Comparison of ENCODE assay signal across 8 cellular contexts in the genomic region with DNA sequence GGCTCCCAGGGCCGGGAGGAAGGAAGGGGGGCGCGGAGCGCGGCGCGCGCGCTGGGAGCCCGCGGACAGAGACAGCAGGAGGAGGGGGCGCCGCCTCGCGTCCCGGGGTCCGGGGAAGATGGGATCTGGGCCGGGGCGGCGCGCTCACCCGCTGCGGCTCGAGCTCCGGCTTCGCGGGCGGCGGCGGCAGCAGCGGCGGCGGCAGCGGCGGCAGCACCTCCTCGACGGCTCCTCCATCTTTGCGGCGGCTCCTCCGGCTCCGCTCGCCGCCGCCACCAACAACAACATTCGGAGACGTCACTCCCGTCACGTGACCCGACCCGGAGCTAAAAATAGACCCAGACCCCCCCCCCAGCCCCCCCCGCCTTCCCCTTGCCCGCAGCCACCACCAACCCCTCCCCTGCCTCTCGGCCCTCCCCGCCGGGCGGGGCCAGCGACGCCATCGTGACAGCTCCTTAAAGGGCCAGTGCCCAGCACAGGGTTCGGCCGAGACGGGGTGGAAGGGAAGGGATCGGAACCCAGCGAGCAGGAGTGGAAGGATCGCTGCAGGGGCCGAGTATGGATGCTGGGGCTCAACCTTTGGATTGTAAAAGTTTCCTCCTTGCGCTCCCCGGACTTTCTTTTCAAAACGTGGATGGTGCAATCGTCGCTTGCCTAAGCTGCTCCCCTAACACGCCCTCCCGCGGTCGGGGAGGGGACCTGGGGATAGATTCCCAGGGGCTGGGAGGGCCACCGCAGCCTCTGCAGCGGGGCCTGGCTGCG. TPM values are rescaled to one million over a fixed set of nuclear protein-coding genes. Genes with fewer than 3 reads are reported as not detected.
A peak's percentile ranks its signal among the peaks of the same experiment; 100 is the strongest.
DNase-seq lines count a peak whose midpoint lies in the region; ATAC-seq and TF ChIP-seq lines count a peak whose summit lies in the region.

A gene (minus strand): TSS at position 286 of the 762 bp plus-strand sequence. CDS start 6,126 bp downstream, outside the sequence.

- DNase-seq in DMS153 treated with DMSO at 0.1 percent for 48 hours (lab: John Stamatoyannopoulos, UW; ENCODE audit: unreplicated experiment), result peak; percentile 92
- DNase-seq in OCI-M1 (lab: John Stamatoyannopoulos, UW), result peak; percentile 96
- DNase-seq in activated T-cell treated with anti-CD3 and anti-CD28 coated beads for 4 hours, result peak; percentile 93
- peak; percentile 58 for DNase-seq in epithelial cell of prostate (ENCODE audit: low read depth, low spot score)
- peak; percentile 96 for DNase-seq in mucosa of gallbladder (ENCODE audit: low spot score)
- DNase-seq in stimulated activated CD8-positive, alpha-beta memory T cell treated with anti-CD3 and anti-CD28 coated beads, Interleukin-4, amount 100 ng/mL, for 24 hours (ENCODE audit: low read depth), result peak; percentile 96

- no peak for TF ChIP-seq EP300 in Ishikawa (IDR thresholded peaks at IDR 0.05; ENCODE audit: borderline replicate concordance)

- peak; percentile 35; the same call in 1 of the 2 replicates for TF ChIP-seq RAD21 in Ishikawa (IDR thresholded peaks at IDR 0.05; ENCODE audit: low read depth)

- peak; percentile 83 for ATAC-seq in GM21576 (IDR thresholded peaks at IDR 0.05; ENCODE audit: unreplicated experiment)

- H3K27ac ChIP-seq in epithelial cell of prostate, result peak within 1 kb of the TSS; percentile 84

TF ChIP-seq in Ishikawa, 13 proteins besides CTCF, POLR2A, EP300 and RAD21:
- TF ChIP-seq CEBPB (IDR thresholded peaks at IDR 0.05), result peak; percentile 85
- TF ChIP-seq, protein P1, sequence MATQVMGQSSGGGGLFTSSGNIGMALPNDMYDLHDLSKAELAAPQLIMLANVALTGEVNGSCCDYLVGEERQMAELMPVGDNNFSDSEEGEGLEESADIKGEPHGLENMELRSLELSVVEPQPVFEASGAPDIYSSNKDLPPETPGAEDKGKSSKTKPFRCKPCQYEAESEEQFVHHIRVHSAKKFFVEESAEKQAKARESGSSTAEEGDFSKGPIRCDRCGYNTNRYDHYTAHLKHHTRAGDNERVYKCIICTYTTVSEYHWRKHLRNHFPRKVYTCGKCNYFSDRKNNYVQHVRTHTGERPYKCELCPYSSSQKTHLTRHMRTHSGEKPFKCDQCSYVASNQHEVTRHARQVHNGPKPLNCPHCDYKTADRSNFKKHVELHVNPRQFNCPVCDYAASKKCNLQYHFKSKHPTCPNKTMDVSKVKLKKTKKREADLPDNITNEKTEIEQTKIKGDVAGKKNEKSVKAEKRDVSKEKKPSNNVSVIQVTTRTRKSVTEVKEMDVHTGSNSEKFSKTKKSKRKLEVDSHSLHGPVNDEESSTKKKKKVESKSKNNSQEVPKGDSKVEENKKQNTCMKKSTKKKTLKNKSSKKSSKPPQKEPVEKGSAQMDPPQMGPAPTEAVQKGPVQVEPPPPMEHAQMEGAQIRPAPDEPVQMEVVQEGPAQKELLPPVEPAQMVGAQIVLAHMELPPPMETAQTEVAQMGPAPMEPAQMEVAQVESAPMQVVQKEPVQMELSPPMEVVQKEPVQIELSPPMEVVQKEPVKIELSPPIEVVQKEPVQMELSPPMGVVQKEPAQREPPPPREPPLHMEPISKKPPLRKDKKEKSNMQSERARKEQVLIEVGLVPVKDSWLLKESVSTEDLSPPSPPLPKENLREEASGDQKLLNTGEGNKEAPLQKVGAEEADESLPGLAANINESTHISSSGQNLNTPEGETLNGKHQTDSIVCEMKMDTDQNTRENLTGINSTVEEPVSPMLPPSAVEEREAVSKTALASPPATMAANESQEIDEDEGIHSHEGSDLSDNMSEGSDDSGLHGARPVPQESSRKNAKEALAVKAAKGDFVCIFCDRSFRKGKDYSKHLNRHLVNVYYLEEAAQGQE (IDR thresholded peaks at IDR 0.05; ENCODE audit: low read depth), result no peak
- peak; percentile 60; the same call in 1 of the 2 replicates for TF ChIP-seq CREB1 (IDR thresholded peaks at IDR 0.05; ENCODE audit: low read depth)
- TF ChIP-seq, protein P2, sequence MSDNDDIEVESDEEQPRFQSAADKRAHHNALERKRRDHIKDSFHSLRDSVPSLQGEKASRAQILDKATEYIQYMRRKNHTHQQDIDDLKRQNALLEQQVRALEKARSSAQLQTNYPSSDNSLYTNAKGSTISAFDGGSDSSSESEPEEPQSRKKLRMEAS (IDR thresholded peaks at IDR 0.05), result peak; percentile 86
- peak; percentile 40; the same call in 1 of the 2 replicates for TF ChIP-seq YY1 (IDR thresholded peaks at IDR 0.05; ENCODE audit: low read depth)
- TF ChIP-seq, protein P3, sequence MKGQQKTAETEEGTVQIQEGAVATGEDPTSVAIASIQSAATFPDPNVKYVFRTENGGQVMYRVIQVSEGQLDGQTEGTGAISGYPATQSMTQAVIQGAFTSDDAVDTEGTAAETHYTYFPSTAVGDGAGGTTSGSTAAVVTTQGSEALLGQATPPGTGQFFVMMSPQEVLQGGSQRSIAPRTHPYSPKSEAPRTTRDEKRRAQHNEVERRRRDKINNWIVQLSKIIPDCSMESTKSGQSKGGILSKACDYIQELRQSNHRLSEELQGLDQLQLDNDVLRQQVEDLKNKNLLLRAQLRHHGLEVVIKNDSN (IDR thresholded peaks at IDR 0.05), result peak; percentile 92
- TF ChIP-seq ZBTB7A (IDR thresholded peaks at IDR 0.05; ENCODE audit: low read depth), result peak; percentile 51
- TF ChIP-seq EGR1 (IDR thresholded peaks at IDR 0.05), result no peak

RNA-seq across cellular contexts. Expression of the gene that starts here (rescaled TPM):
- total RNA-seq in mucosa of gallbladder, result 87.4 TPM

Comparison
In these comparisons a context has a peak if more than half of its experiments do, and no peak if none do; other contexts are left out.
1. Peak in every context shown above with its lines: DNase-seq, ATAC-seq and H3K27ac ChIP-seq.